9 cellular contexts compared by ENCODE assay signal in the genomic region with DNA sequence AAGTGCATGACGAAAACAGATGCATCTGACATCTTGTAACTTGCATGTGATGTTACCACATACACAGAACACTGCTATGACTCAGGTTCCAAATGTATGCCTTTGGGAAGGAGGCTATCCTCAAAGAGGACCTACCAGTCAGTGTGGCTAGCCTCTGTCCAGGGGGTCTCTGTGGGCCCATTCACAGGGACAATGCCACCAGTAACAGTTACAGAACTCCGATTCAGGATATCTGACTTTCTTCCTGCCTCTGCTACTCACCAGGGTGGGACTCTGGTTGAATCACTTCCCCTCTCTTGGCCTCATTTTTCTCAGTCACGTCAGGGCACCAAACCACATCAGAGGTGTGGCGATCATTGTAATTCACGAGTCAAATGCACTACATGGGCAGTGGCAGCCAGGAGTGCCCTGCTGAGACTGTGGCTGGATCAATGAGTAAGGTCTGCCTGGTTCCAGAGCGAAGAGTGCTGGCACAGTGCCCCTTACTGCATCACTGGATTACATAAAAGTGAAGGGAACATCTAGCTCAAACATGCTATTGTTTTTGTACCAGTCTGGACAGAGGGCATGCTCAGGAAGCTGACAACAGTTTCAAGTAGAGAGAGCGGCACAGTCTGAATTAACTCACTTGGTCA. TPM values are rescaled to one million over a fixed set of nuclear protein-coding genes. Genes with fewer than 3 reads are reported as not detected.
A peak's percentile ranks its signal among the peaks of the same experiment; 100 is the strongest.
DNase-seq lines count a peak whose midpoint lies in the region; ATAC-seq and TF ChIP-seq lines count a peak whose summit lies in the region.
"Had no signal": no experiment of that assay in that cellular context is flagged by ENCODE, and none has a peak within 500 bp of the region (broad histone marks: within the 10 kb centered on the region; RNA-seq: fewer than 3 reads in every experiment).

No MANE protein-coding gene starts in this region.

- H3K27ac ChIP-seq in mammary epithelial cell (ENCODE audit: insufficient read depth, low read depth, low read length): peak overlapping the region; percentile 90
- H3K27ac ChIP-seq in tibial nerve: peak overlapping the region; percentile 6 to 84 (median 66)

- intact Hi-C loops in CD14-positive monocyte (cut with micrococcal nuclease) (no loop called here), mammary epithelial cell (cut with micrococcal nuclease) (loop anchor here (1.0 to 10.0 kb wide), 3 partner anchors 13 to 220 kb away; partner anchors contain the start of genes ATOX1 and G3BP1), lower leg skin (cut with DNase I; ENCODE audit: low total_unique reads) (loop anchor here (10.0 kb wide), 1 partner anchor 300 kb away; the partner anchor contains the start of gene SLC36A1)

- H3K27me3 Mint-ChIP-seq in CD14-positive monocyte (ENCODE audit: low read depth in 3 of 3): peaks cover 0 to 1% (median 0%) of the 10 kb centered on the region in 3 donors

- H3K27me3 ChIP-seq in mammary epithelial cell (ENCODE audit: insufficient read depth, low read length) (no peaks in the 10 kb centered on the region), tibial nerve (no peaks in the 10 kb centered on the region)

- H3K36me3 Mint-ChIP-seq in CD14-positive monocyte: peaks cover 36 to 76% of the 10 kb centered on the region in 2 donors

- in situ Hi-C loops in SK-MEL-5 (cut with HindIII; ENCODE audit: low pct_unique_long_range_greater_than_20kb, low sequenced_read_pairs) (no loop called here), mammary epithelial cell (cut with MboI; ENCODE audit: low sequenced_read_pairs in 2 of 2) (loop anchor here (10.0 kb wide), 2 partner anchors 180 to 300 kb away; partner anchors contain the start of gene SLC36A1 (in 1 of the 2))

- no TSS peak for BruUV-seq in mammary epithelial cell (replicated peaks; lab: Mats Ljungman, UMichigan)

- TF ChIP-seq POLR2A in lower leg skin (IDR thresholded peaks at IDR 0.05): no peak
- TF ChIP-seq POLR2A in tibial nerve (IDR thresholded peaks at IDR 0.05): no peak

- WGBS in mammary epithelial cell (ENCODE audit: low coverage, missing lambda C conversion rate): 8% methylated on average over 7 of the region's 7 CpGs
- WGBS in lower leg skin, 2 donors: 35 to 41% methylated on average over 7 of the region's 7 CpGs
- WGBS in tibial nerve, 2 donors: 48 to 52% methylated on average over 7 of the region's 7 CpGs

- dilution Hi-C loops in mammary epithelial cell (cut with HindIII; ENCODE audit: low sequenced_read_pairs): loop anchor here (25.0 kb wide), 1 partner anchor 183 kb away; no protein-coding TSS in a partner anchor

- TF ChIP-seq EP300 in tibial nerve (IDR thresholded peaks at IDR 0.05): peak in 1 of 2 donors; percentile 47

- TF ChIP-seq CTCF in CD14-positive monocyte (IDR thresholded peaks at IDR 0.05): no peak
- TF ChIP-seq CTCF in mammary epithelial cell (conservative IDR thresholded peaks at IDR 0.05 in 1 of 2, IDR thresholded peaks at IDR 0.05 in 1 of 2; ENCODE audit: extremely low read depth in 1 of 2, insufficient read depth in 1 of 2, low read depth in 1 of 2, low read length in 2 of 2): peak in 1 of 2 donors; percentile 19
- TF ChIP-seq CTCF in lower leg skin (IDR thresholded peaks at IDR 0.05): no peak
- no peak for TF ChIP-seq CTCF in tibial nerve (IDR thresholded peaks at IDR 0.05)

- H3K9me3 ChIP-seq in mammary epithelial cell (replicated peaks; ENCODE audit: insufficient read depth, low read length): no peaks in the 10 kb centered on the region
- no peaks in the 10 kb centered on the region for H3K9me3 ChIP-seq in tibial nerve

- CTCF ChIA-PET in mammary epithelial cell (lab: Charles Lee; ENCODE audit: low non-redundant PET): interaction anchor here (0.6 kb wide), 1 partner anchor 28 kb away, joined by 6 read pairs; no protein-coding TSS in a partner anchor

- H2AFZ ChIP-seq in mammary epithelial cell (ENCODE audit: low read depth, low read length): peak overlapping the region; percentile 49

- H3K4me3 Mint-ChIP-seq in CD14-positive monocyte: peak overlapping the region; percentile 37 to 71
- H3K4me3 Mint-ChIP-seq: nephron had no signal

- peak overlapping the region; percentile 93 to 97 (median 94) for H3K27ac Mint-ChIP-seq in CD14-positive monocyte
- H3K27ac Mint-ChIP-seq: nephron had no signal

- H3K9ac ChIP-seq in mammary epithelial cell (ENCODE audit: insufficient read depth, low read length): peak overlapping the region; percentile 48

- ATAC-seq in GM21825 (IDR thresholded peaks at IDR 0.05; ENCODE audit: unreplicated experiment) (peak; percentile 48), HG02973 (IDR thresholded peaks at IDR 0.05; ENCODE audit: unreplicated experiment) (no peak)

- H4K20me1 ChIP-seq in mammary epithelial cell (ENCODE audit: insufficient read depth, low read length): no peaks in the 10 kb centered on the region

- peak overlapping the region; percentile 53 for H3K4me2 ChIP-seq in mammary epithelial cell (ENCODE audit: insufficient read depth, low read depth, low read length)

- H3K36me3 ChIP-seq in mammary epithelial cell (ENCODE audit: insufficient read depth, low read length) (peaks cover 3% of the 10 kb centered on the region), tibial nerve (peaks cover 0 to 23% (median 0%) of the 10 kb centered on the region in 3 donors)

- peaks cover 16% of the 10 kb centered on the region for H3K79me2 ChIP-seq in mammary epithelial cell (ENCODE audit: insufficient read depth, low read length)

- DNase-seq in CD14-positive monocyte (ENCODE audit: low spot score) (peak; percentile 90), SK-MEL-5 (ENCODE audit: low read depth, low spot score) (peak; percentile 99), mammary epithelial cell (peak; percentile 100), lower leg skin (ENCODE audit: low spot score in 2 of 2) (peak; percentile 78 to 93), tibial nerve (ENCODE audit: low spot score in 2 of 2) (peak; percentile 40 to 54), SK-N-DZ (ENCODE audit: low spot score) (no peak)

- H3K4me1 ChIP-seq in mammary epithelial cell (ENCODE audit: insufficient read depth, low read length): peaks cover 60% of the 10 kb centered on the region
- H3K4me1 ChIP-seq in tibial nerve: peaks cover 0 to 50% (median 14%) of the 10 kb centered on the region in 4 donors

- peaks cover 49% of the 10 kb centered on the region for H3K4me1 Mint-ChIP-seq in CD14-positive monocyte

- H3K4me3 ChIP-seq in mammary epithelial cell (replicated peaks in 1 of 3; ENCODE audit: insufficient read depth in 1 of 3, low read depth in 2 of 3, low read length in 3 of 3) (no peak overlapping the region), lower leg skin (ENCODE audit: low read depth, poor library complexity, severe bottlenecking) (no peak overlapping the region), tibial nerve (no peak overlapping the region)

- no peaks in the 10 kb centered on the region for H3K9me3 Mint-ChIP-seq in CD14-positive monocyte
- H3K9me3 Mint-ChIP-seq: nephron had no signal

RNA-seq across cellular contexts. Expression of gene ATOX1, which starts 13.2 kb away (rescaled TPM):
- 100 to 1,000 TPM; 148 to 149 TPM for polyA plus RNA-seq in CD14-positive monocyte
- 941 and 954 TPM in 2 replicates for total RNA-seq in SK-MEL-5 (2014; rRNA removed; shearing (Covaris generic))
- 2,137 and 3,593 TPM in 2 replicates for polyA plus RNA-seq in SK-MEL-5 (2015; cell fraction: cytosol; rRNA removed)
- 329 and 333 TPM in 2 replicates for polyA plus RNA-seq in SK-MEL-5 (2015; cell fraction: nucleus; rRNA removed)
- total RNA-seq in mammary epithelial cell: 10 to 100 TPM; 27.0 to 89.2 TPM
- polyA plus RNA-seq in mammary epithelial cell: 310 TPM
- polyA minus RNA-seq in mammary epithelial cell: 53.9 TPM
- total RNA-seq in lower leg skin: 100 to 1,000 TPM in 2 of 4 donors, 10 to 100 TPM in 2; 65.5 to 137 (median 92.8) TPM
- 100 to 1,000 TPM in 1 of 4 donors, 10 to 100 TPM in 3; 43.7 to 108 (median 98.5) TPM for total RNA-seq in tibial nerve
- polyA plus RNA-seq in SK-N-DZ (2014; cell fraction: cytosol; rRNA removed): 85.3 and 102 TPM in 2 replicates
- polyA plus RNA-seq in SK-N-DZ (2014; cell fraction: nucleus; rRNA removed): 33.7 and 41.0 TPM in 2 replicates

RNA-seq across cellular contexts. Expression of gene G3BP1, which starts 26.6 kb away (rescaled TPM):
- polyA plus RNA-seq in CD14-positive monocyte: 10 to 100 TPM; 58.8 to 60.6 TPM
- 280 TPM in 2 replicates for total RNA-seq in SK-MEL-5 (2014; rRNA removed; shearing (Covaris generic))
- polyA plus RNA-seq in SK-MEL-5 (2015; cell fraction: cytosol; rRNA removed): 201 and 250 TPM in 2 replicates
- polyA plus RNA-seq in SK-MEL-5 (2015; cell fraction: nucleus; rRNA removed): 126 and 144 TPM in 2 replicates
- 100 to 1,000 TPM; 193 to 252 TPM for total RNA-seq in mammary epithelial cell
- polyA plus RNA-seq in mammary epithelial cell: 82.5 TPM
- polyA minus RNA-seq in mammary epithelial cell: 346 TPM
- total RNA-seq in lower leg skin: 100 to 1,000 TPM in 2 of 4 donors, 10 to 100 TPM in 2; 85.9 to 192 (median 102) TPM
- total RNA-seq in tibial nerve: 10 to 100 TPM; 78.2 to 86.7 (median 84.3) TPM
- polyA plus RNA-seq in SK-N-DZ (2014; cell fraction: cytosol; rRNA removed): 142 and 171 TPM in 2 replicates
- polyA plus RNA-seq in SK-N-DZ (2014; cell fraction: nucleus; rRNA removed): 75.6 and 89.6 TPM in 2 replicates

RNA-seq across cellular contexts. Expression of gene SPARC, which starts 58.5 kb away (rescaled TPM):
- polyA plus RNA-seq in CD14-positive monocyte (10 to 100 TPM; 10.7 to 19.7 TPM), mammary epithelial cell (585 TPM)
- total RNA-seq in SK-MEL-5 (2014; rRNA removed; shearing (Covaris generic)): 1,245 and 1,275 TPM in 2 replicates
- polyA plus RNA-seq in SK-MEL-5 (2015; cell fraction: cytosol; rRNA removed): 1,268 and 1,800 TPM in 2 replicates
- 255 and 292 TPM in 2 replicates for polyA plus RNA-seq in SK-MEL-5 (2015; cell fraction: nucleus; rRNA removed)
- total RNA-seq in mammary epithelial cell (100 to 1,000 TPM; 222 to 382 TPM), lower leg skin (100 to 1,000 TPM; 133 to 494 (median 213) TPM), tibial nerve (1,000 to 10,000 TPM in 3 of 4 donors, 100 to 1,000 TPM in 1; 918 to 2,129 (median 1,501) TPM)
- 590 TPM for polyA minus RNA-seq in mammary epithelial cell
- polyA plus RNA-seq in SK-N-DZ (2014; cell fraction: cytosol; rRNA removed): 75.7 and 82.2 TPM in 2 replicates
- polyA plus RNA-seq in SK-N-DZ (2014; cell fraction: nucleus; rRNA removed): 29.9 and 30.5 TPM in 2 replicates

Comparison
In these comparisons a context has a peak if more than half of its experiments do, and no peak if none do; other contexts are left out.
1. intact Hi-C loops: an anchor here in mammary epithelial cell (1.0 to 10.0 kb wide) and lower leg skin (10.0 kb wide); none called in CD14-positive monocyte.